Comparison of ENCODE assay signal across 10 cellular contexts in the genomic region with DNA sequence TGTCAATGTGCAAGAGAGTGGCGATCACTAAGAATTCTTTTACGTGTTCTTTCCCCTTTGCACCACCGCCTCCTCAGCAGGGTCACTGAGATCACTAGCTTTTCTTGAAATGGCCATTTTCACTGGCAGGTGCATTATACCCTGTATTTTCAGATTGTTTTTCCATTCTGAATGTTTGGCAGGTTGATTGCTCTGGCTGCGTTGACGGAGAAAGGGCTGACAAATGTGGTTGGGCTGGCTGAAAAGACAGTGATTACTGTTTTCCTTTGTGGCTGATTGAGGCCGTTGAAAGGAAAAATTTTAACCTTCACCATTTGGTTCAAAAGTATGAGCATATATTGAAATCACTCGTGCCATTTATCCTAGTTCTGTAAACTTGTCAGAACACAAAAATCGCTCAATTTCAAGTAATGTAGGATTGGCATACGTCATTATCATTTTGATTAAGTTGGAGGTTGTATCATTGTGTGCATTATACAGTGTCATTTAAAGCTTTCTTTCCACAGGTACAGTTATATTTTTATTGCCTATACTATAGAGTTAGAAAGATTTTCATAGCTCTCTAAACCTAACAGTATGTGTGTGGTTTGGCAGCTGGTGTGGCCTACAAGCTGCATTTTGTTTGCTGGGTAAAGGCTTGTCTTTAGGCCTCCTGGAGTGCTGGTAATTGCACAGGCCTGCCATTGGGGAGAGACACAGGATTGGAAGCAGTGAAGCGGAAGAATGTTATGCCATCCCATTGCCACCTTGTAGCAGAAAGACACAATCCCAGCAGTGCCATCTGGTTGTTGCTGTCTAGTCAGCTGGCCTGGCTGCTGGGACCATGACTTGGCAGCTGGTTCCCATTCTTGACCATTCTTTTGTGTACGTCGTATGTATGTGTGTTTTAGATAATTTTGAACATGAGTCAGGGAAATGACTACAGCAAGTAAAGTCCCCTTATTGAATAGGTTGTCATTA. TPM values are rescaled to one million over a fixed set of nuclear protein-coding genes. Genes with fewer than 3 reads are reported as not detected.
A peak's percentile ranks its signal among the peaks of the same experiment; 100 is the strongest.
DNase-seq lines count a peak whose midpoint lies in the region; ATAC-seq, FAIRE-seq and TF ChIP-seq lines count a peak whose summit lies in the region.
"Had no signal": no experiment of that assay in that cellular context is flagged by ENCODE, and none has a peak within 500 bp of the region (broad histone marks: within the 10 kb centered on the region; RNA-seq: fewer than 3 reads in every experiment).

No MANE protein-coding gene starts in this region.

- no peak overlapping the region for H3K4me3 ChIP-seq in astrocyte (ENCODE audit: insufficient read depth, low read depth, low read length)

- H3K9me3 ChIP-seq in astrocyte (ENCODE audit: insufficient read depth, low read depth, low read length): no peaks in the 10 kb centered on the region

- no peak for FAIRE-seq in astrocyte (lab: Jason Lieb, UNC)

- H2AFZ ChIP-seq in astrocyte (ENCODE audit: low read depth, low read length): no peak overlapping the region

- H3K27me3 Mint-ChIP-seq in astrocyte (ENCODE audit: low read depth, unreplicated experiment): no peaks in the 10 kb centered on the region
- no peaks in the 10 kb centered on the region for H3K27me3 Mint-ChIP-seq in effector memory CD8-positive, alpha-beta T cell

- TF ChIP-seq CTCF in astrocyte (IDR thresholded peaks at IDR 0.05; ENCODE audit: insufficient read depth, low read depth, low read length): no peak

- no peaks in the 10 kb centered on the region for H3K9me3 Mint-ChIP-seq in astrocyte (ENCODE audit: unreplicated experiment)
- H3K9me3 Mint-ChIP-seq in effector memory CD8-positive, alpha-beta T cell: no peaks in the 10 kb centered on the region

- no peaks in the 10 kb centered on the region for H3K27me3 ChIP-seq in astrocyte (ENCODE audit: insufficient read depth, low read length)

- no peaks in the 10 kb centered on the region for H3K36me3 Mint-ChIP-seq in astrocyte (ENCODE audit: low read depth, unreplicated experiment)
- peaks cover 60% of the 10 kb centered on the region for H3K36me3 Mint-ChIP-seq in effector memory CD8-positive, alpha-beta T cell (ENCODE audit: insufficient read depth)

- no peak overlapping the region for H3K4me2 ChIP-seq in astrocyte (ENCODE audit: low read length)

- H3K4me1 ChIP-seq in astrocyte (ENCODE audit: insufficient read depth, low read length): peaks cover 7% of the 10 kb centered on the region

- H3K36me3 ChIP-seq in astrocyte (ENCODE audit: insufficient read depth, low read length): peaks cover 38% of the 10 kb centered on the region

- H3K27ac Mint-ChIP-seq in astrocyte (ENCODE audit: unreplicated experiment): no peak overlapping the region
- H3K27ac Mint-ChIP-seq in effector memory CD8-positive, alpha-beta T cell: no peak overlapping the region

- H3K79me2 ChIP-seq in astrocyte (ENCODE audit: insufficient read depth, low read length): no peaks in the 10 kb centered on the region

- ATAC-seq in effector memory CD8-positive, alpha-beta T cell (replicated peaks): no peak
- no peak for ATAC-seq in GM18520 (IDR thresholded peaks at IDR 0.05; ENCODE audit: unreplicated experiment)
- ATAC-seq: esophagus mucosa had no signal

- peaks cover 11% of the 10 kb centered on the region for H4K20me1 ChIP-seq in astrocyte (ENCODE audit: insufficient read depth, low read length)

- DNase-seq in EH (ENCODE audit: low read depth): peak; percentile 32
- peak; percentile 97 to 100 for DNase-seq in NCI-H2081 (lab: John Stamatoyannopoulos, UW)
- peak; percentile 36 for DNase-seq in astrocyte (ENCODE audit: low read depth)
- DNase-seq in left kidney (ENCODE audit: low read depth, low spot score): peak; percentile 17
- no peak for DNase-seq in activated CD4-positive, alpha-beta T cell treated with anti-CD3 and anti-CD28 coated beads, Interleukin-2, amount 50 U/mL, for 4 hours
- DNase-seq in effector memory CD8-positive, alpha-beta T cell: no peak
- no peak for DNase-seq in stimulated activated CD4-positive, alpha-beta T cell treated with anti-CD3 and anti-CD28 coated beads, Interleukin-4, amount 100 ng/mL, for 4 hours
- DNase-seq: GF-D8 had no signal

- H3K27ac ChIP-seq in astrocyte (ENCODE audit: low read depth, low read length): peak overlapping the region; percentile 31

- no peak overlapping the region for H3K4me3 Mint-ChIP-seq in astrocyte (ENCODE audit: unreplicated experiment)
- no peak overlapping the region for H3K4me3 Mint-ChIP-seq in effector memory CD8-positive, alpha-beta T cell

- H3K9ac ChIP-seq in astrocyte (ENCODE audit: low read length): no peak overlapping the region

- peaks cover 8% of the 10 kb centered on the region for H3K4me1 Mint-ChIP-seq in astrocyte (ENCODE audit: low read depth, unreplicated experiment)
- peaks cover 0 to 3% of the 10 kb centered on the region in 2 donors for H3K4me1 Mint-ChIP-seq in effector memory CD8-positive, alpha-beta T cell (ENCODE audit: low read depth in 2 of 2)

RNA-seq across cellular contexts. Expression of a gene that starts 36.7 kb away (rescaled TPM):
- 117 and 121 TPM in 2 replicates for total RNA-seq in astrocyte

Comparison
In these comparisons a context has a peak if more than half of its experiments do, and no peak if none do; other contexts are left out.
1. DNase-seq: peak in EH (single experiment), NCI-H2081 (2 of 2), astrocyte (single experiment) and left kidney (single experiment); none in activated CD4-positive, alpha-beta T cell treated with anti-CD3 and anti-CD28 coated beads, Interleukin-2, amount 50 U/mL, for 4 hours (0 of 2), effector memory CD8-positive, alpha-beta T cell (0 of 3) and stimulated activated CD4-positive, alpha-beta T cell treated with anti-CD3 and anti-CD28 coated beads, Interleukin-4, amount 100 ng/mL, for 4 hours (0 of 2).